ENCODE assay signal across 8 cellular contexts in the genomic region with DNA sequence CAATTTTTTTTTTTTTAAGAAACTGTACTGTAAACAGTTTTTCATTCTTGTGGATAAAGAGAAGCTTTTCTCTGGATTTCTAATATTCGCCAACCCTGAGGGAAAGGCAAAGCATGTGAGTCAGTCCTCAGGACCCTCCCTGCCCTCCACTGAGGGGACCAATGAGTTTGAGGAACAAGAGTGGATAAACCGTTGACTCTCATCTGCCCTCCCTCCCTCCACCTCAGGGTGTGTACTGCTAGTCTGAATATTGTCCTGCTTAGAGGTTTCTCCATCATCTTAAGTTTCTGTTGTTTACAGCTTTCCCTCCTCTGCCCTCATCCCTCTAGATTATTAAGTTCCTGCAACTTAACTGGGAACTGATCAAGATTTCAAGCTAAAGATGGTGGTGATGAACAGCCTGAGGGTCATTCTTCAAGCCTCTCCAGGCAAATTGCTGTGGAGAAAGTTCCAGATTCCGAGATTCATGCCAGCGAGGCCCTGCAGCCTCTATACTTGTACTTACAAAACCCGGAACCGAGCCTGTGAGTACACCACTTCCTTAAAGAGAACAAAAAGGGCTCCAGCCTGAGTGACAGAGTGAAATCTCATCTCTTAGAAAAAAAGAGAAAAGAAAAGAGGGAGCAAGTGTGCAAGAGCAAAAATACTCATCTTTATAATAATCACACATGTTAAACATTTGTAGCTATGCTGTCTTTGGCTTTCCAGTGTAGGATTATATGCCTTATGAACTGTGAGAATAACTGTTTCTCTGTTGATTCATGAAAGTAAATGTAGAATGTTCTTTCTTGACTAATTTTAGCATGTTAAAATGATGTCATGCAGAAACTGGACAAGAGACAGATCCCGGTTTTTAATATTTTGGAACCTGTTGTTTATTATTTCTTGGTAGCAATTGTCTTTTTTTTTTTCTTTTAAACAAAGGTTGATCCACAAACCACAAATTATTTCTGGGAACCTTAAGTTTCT. TPM values are rescaled to one million over a fixed set of nuclear protein-coding genes. Genes with fewer than 3 reads are reported as not detected.
A peak's percentile ranks its signal among the peaks of the same experiment; 100 is the strongest.
DNase-seq lines count a peak whose midpoint lies in the region; ATAC-seq and TF ChIP-seq lines count a peak whose summit lies in the region.

No MANE protein-coding gene starts in this region.

- H3K36me3 Mint-ChIP-seq in chondrocyte (ENCODE audit: low read depth): no peaks in the 10 kb centered on the region
- H3K36me3 Mint-ChIP-seq in naive thymus-derived CD8-positive, alpha-beta T cell: peaks cover 0 to 20% (median 13%) of the 10 kb centered on the region in 3 donors

- TF ChIP-seq CTCF in chondrocyte (IDR thresholded peaks at IDR 0.05): no peak

- H3K27ac Mint-ChIP-seq in chondrocyte (ENCODE audit: unreplicated experiment): peak overlapping the region; percentile 93
- H3K27ac Mint-ChIP-seq in naive thymus-derived CD8-positive, alpha-beta T cell: peak overlapping the region; percentile 95 to 100 (median 98)

- peak; percentile 85 for ATAC-seq in GM21576 (IDR thresholded peaks at IDR 0.05; ENCODE audit: unreplicated experiment)
- peak; percentile 51 to 52 for ATAC-seq in naive thymus-derived CD8-positive, alpha-beta T cell

- POLR2A ChIA-PET in naive thymus-derived CD8-positive, alpha-beta T cell (lab: Charles Lee): interaction anchor here (0.8 to 10.9 kb wide), 5 partner anchors 9 to 105 kb away, joined by 3 to 141 read pairs (median 5); a partner anchor contains a TSS

- no peaks in the 10 kb centered on the region for H3K9me3 Mint-ChIP-seq in chondrocyte (ENCODE audit: low read depth)
- H3K9me3 Mint-ChIP-seq in naive thymus-derived CD8-positive, alpha-beta T cell: peaks cover 0 to 6% (median 0%) of the 10 kb centered on the region in 9 donors

- DNase-seq in ELR (ENCODE audit: low read depth) (peak; percentile 25), LHCN-M2 (ENCODE audit: low read depth) (peak; percentile 63), chondrocyte (ENCODE audit: low spot score) (no peak), cerebellar nuclear complex (lab: John Stamatoyannopoulos, UW) (no peak), NCI-H2171 treated with DMSO at 0.1 percent for 48 hours (lab: John Stamatoyannopoulos, UW) (no peak)
- DNase-seq in naive thymus-derived CD8-positive, alpha-beta T cell: peak in 6 of 10 donors; percentile 31 to 66 (median 53)
- no peak for DNase-seq in activated effector memory CD4-positive, alpha-beta T cell treated with anti-CD3 and anti-CD28 coated beads, Interleukin-2, amount 50 U/mL, for 16 hours

- H3K4me3 Mint-ChIP-seq in chondrocyte (ENCODE audit: unreplicated experiment): no peak overlapping the region
- peak overlapping the region; percentile 60 to 86 (median 76) for H3K4me3 Mint-ChIP-seq in naive thymus-derived CD8-positive, alpha-beta T cell

- peaks cover 27% of the 10 kb centered on the region for H3K4me1 Mint-ChIP-seq in chondrocyte (ENCODE audit: low read depth)
- peaks cover 16 to 92% (median 72%) of the 10 kb centered on the region in 4 donors for H3K4me1 Mint-ChIP-seq in naive thymus-derived CD8-positive, alpha-beta T cell

- no peaks in the 10 kb centered on the region for H3K27me3 Mint-ChIP-seq in chondrocyte (ENCODE audit: low read depth)
- H3K27me3 Mint-ChIP-seq in naive thymus-derived CD8-positive, alpha-beta T cell: no peaks in the 10 kb centered on the region

RNA-seq across cellular contexts. Expression of a gene that starts 11.9 kb away (rescaled TPM):
- total RNA-seq in LHCN-M2 (2014; rRNA removed): 18.4 and 29.7 TPM in 2 replicates
- polyA plus RNA-seq in LHCN-M2 (2012): 6.8 TPM
- 4.5 to 7.9 TPM (median 7.5 TPM) in 3 replicates for total RNA-seq in chondrocyte
- 10 to 100 TPM; 37.3 to 41.2 TPM for total RNA-seq in naive thymus-derived CD8-positive, alpha-beta T cell
- polyA plus RNA-seq in naive thymus-derived CD8-positive, alpha-beta T cell: 10 to 100 TPM; 44.2 to 69.4 (median 62.1) TPM

RNA-seq across cellular contexts. Expression of a gene that starts 40.4 kb away (rescaled TPM):
- total RNA-seq in LHCN-M2 (2014; rRNA removed): 2.6 and 3.8 TPM in 2 replicates
- 5.6 TPM for polyA plus RNA-seq in LHCN-M2 (2012)
- 12.2 to 21.4 TPM (median 13.9 TPM) in 3 replicates for total RNA-seq in chondrocyte
- 10 to 100 TPM; 22.4 to 24.9 TPM for total RNA-seq in naive thymus-derived CD8-positive, alpha-beta T cell
- polyA plus RNA-seq in naive thymus-derived CD8-positive, alpha-beta T cell: 10 to 100 TPM; 15.1 to 44.8 (median 27.7) TPM

Comparison
In these comparisons a context has a peak if more than half of its experiments do, and no peak if none do; other contexts are left out.
1. DNase-seq: peak in ELR (single experiment), LHCN-M2 (single experiment) and naive thymus-derived CD8-positive, alpha-beta T cell (6 of 10); none in chondrocyte (single experiment), cerebellar nuclear complex (0 of 2), activated effector memory CD4-positive, alpha-beta T cell treated with anti-CD3 and anti-CD28 coated beads, Interleukin-2, amount 50 U/mL, for 16 hours (single experiment) and NCI-H2171 treated with DMSO at 0.1 percent for 48 hours (single experiment).